12 cellular contexts compared by ENCODE assay signal in the genomic region with DNA sequence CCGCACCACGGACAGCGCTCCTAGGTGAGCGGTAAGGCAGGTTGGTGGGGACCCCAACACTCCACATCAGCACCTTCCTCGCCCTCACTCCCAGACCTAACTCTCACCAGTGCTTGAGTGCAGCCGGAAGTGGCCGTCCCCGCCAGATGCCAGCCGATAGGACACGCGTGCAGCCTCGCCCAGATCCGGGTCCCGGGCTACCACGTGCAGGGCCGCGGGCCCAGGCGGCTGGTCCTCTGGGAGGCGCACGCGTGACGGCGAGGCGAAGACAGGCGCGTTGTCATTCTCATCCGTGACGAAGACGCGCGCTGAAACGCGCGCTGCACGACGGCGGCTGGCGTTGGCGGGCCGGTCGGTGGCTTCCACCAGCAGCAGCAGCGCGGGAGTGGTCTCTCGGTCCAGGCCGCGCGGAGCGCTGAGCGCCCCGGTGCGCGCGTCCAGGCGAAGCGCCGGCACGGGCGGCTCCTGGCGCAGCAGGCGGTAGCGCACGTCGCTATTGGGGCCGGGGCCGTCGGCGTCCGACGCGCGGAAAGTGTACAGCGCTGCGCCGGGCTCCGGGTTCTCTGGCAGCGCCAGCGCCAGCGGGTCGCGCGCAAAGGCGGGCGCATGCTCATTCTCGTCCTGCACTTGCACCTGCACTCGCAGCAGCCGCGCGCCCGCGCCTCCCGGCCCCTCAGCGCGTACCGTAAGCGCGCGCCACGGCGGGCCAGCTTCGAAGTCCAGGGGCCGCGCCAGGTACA. TPM values are rescaled to one million over a fixed set of nuclear protein-coding genes. Genes with fewer than 3 reads are reported as not detected.
DNase-seq lines count a peak whose midpoint lies in the region; ATAC-seq and TF ChIP-seq lines count a peak whose summit lies in the region.
"Had no signal": no experiment of that assay in that cellular context is flagged by ENCODE, and none has a peak within 500 bp of the region (broad histone marks: within the 10 kb centered on the region; RNA-seq: fewer than 3 reads in every experiment).

No MANE protein-coding gene starts in this region.

- H3K27me3 ChIP-seq in body of pancreas = no peaks in the 10 kb centered on the region

- DNase-seq in NCI-H1092 treated with DMSO at 0.1 percent for 48 hours (lab: John Stamatoyannopoulos, UW) (peak; percentile 58), body of pancreas (peak; percentile 49 to 77 (median 56)), left kidney (ENCODE audit: low read depth, low spot score) (peak; percentile 74), dermis blood vessel endothelial cell (no peak)
- no peak for DNase-seq in activated CD8-positive, alpha-beta memory T cell treated with anti-CD3 and anti-CD28 coated beads, Interleukin-2, amount 50 U/mL, for 48 hours
- DNase-seq: activated CD8-positive, alpha-beta memory T cell treated with anti-CD3 and anti-CD28 coated beads, Interleukin-2, amount 10 ng/mL, durations not matched to agents 7 days and 5 days; IMR-90; WERI-Rb-1 had no signal

- peaks cover 39% of the 10 kb centered on the region for H3K4me1 ChIP-seq in body of pancreas

- peaks cover 25% of the 10 kb centered on the region for H3K4me1 Mint-ChIP-seq in stimulated activated memory B cell treated with anti-CD40 and anti-IgM and Interleukin-4, amounts not matched to agents 10 μg/mL and 1 μg/mL and 100 μg/mL, for 72 hours

- no peak overlapping the region for H3K4me3 Mint-ChIP-seq in stimulated activated memory B cell treated with anti-CD40 and anti-IgM and Interleukin-4, amounts not matched to agents 10 μg/mL and 1 μg/mL and 100 μg/mL, for 72 hours
- H3K4me3 Mint-ChIP-seq: activated CD8-positive, alpha-beta memory T cell treated with anti-CD3 and anti-CD28 coated beads, Interleukin-2, amount 10 ng/mL, durations not matched to agents 7 days and 5 days had no signal

- H3K9me3 ChIP-seq in body of pancreas = no peaks in the 10 kb centered on the region

- intact Hi-C loops in body of pancreas (cut with DNase I) = loop anchor here (10.0 kb wide), 1 partner anchor 45 kb away; no protein-coding TSS in a partner anchor

- no peak overlapping the region for H3K27ac ChIP-seq in body of pancreas
- H3K27ac ChIP-seq: skin epidermis, WERI-Rb-1 had no signal

- H3K4me3 ChIP-seq in body of pancreas = peak overlapping the region; percentile 8 to 9

- H3K27me3 Mint-ChIP-seq in stimulated activated memory B cell treated with anti-CD40 and anti-IgM and Interleukin-4, amounts not matched to agents 10 μg/mL and 1 μg/mL and 100 μg/mL, for 72 hours = no peaks in the 10 kb centered on the region
- H3K27me3 Mint-ChIP-seq: activated CD8-positive, alpha-beta memory T cell treated with anti-CD3 and anti-CD28 coated beads, Interleukin-2, amount 10 ng/mL, durations not matched to agents 7 days and 5 days had no signal

- H3K9me3 Mint-ChIP-seq in stimulated activated memory B cell treated with anti-CD40 and anti-IgM and Interleukin-4, amounts not matched to agents 10 μg/mL and 1 μg/mL and 100 μg/mL, for 72 hours = no peaks in the 10 kb centered on the region

- H3K36me3 Mint-ChIP-seq in stimulated activated memory B cell treated with anti-CD40 and anti-IgM and Interleukin-4, amounts not matched to agents 10 μg/mL and 1 μg/mL and 100 μg/mL, for 72 hours = no peaks in the 10 kb centered on the region
- H3K36me3 Mint-ChIP-seq: activated CD8-positive, alpha-beta memory T cell treated with anti-CD3 and anti-CD28 coated beads, Interleukin-2, amount 10 ng/mL, durations not matched to agents 7 days and 5 days had no signal

- no peak for TF ChIP-seq CTCF in body of pancreas (IDR thresholded peaks at IDR 0.05)

- no peaks in the 10 kb centered on the region for H3K36me3 ChIP-seq in body of pancreas (replicated peaks in 1 of 2; ENCODE audit: insufficient read depth in 1 of 2, low read depth in 2 of 2)

- TF ChIP-seq POLR2A in body of pancreas (IDR thresholded peaks at IDR 0.05) = no peak

- ATAC-seq in body of pancreas = peak; percentile 67
- peak; percentile 20 for ATAC-seq in stimulated activated memory B cell treated with anti-CD40 and anti-IgM and Interleukin-4, amounts not matched to agents 10 μg/mL and 1 μg/mL and 100 μg/mL, for 72 hours
- no peak for ATAC-seq in GM19035 (IDR thresholded peaks at IDR 0.05; ENCODE audit: unreplicated experiment)
- no peak for ATAC-seq in GM18520 (IDR thresholded peaks at IDR 0.05; ENCODE audit: unreplicated experiment)
- ATAC-seq: activated CD8-positive, alpha-beta memory T cell treated with anti-CD3 and anti-CD28 coated beads, Interleukin-2, amount 10 ng/mL, durations not matched to agents 7 days and 5 days had no signal

- no peak overlapping the region for H3K27ac Mint-ChIP-seq in stimulated activated memory B cell treated with anti-CD40 and anti-IgM and Interleukin-4, amounts not matched to agents 10 μg/mL and 1 μg/mL and 100 μg/mL, for 72 hours
- H3K27ac Mint-ChIP-seq: activated CD8-positive, alpha-beta memory T cell treated with anti-CD3 and anti-CD28 coated beads, Interleukin-2, amount 10 ng/mL, durations not matched to agents 7 days and 5 days had no signal

- WGBS in body of pancreas, 2 donors = 60 to 69% methylated on average over 24 to 97 of the region's 102 CpGs

RNA-seq across cellular contexts. Expression of gene TPP1, which starts 10.8 kb away (rescaled TPM):
- total RNA-seq in body of pancreas (10 to 100 TPM; 20.8 TPM), dermis blood vessel endothelial cell (137 and 197 TPM in 2 replicates)

RNA-seq across cellular contexts. Expression of gene TAF10, which starts 18.0 kb away (rescaled TPM):
- total RNA-seq in body of pancreas (100 to 1,000 TPM; 115 to 215 TPM), dermis blood vessel endothelial cell (27.5 and 34.2 TPM in 2 replicates)

RNA-seq across cellular contexts. Expression of gene DCHS1, which starts 25.5 kb away (rescaled TPM):
- total RNA-seq in body of pancreas (10 to 100 TPM in 1 of 2 donors, 1 to 10 TPM in 1; 6.0 to 10.9 TPM), dermis blood vessel endothelial cell (61.8 and 81.7 TPM in 2 replicates)

RNA-seq across cellular contexts. Expression of gene ILK, which starts 26.5 kb away (rescaled TPM):
- total RNA-seq in body of pancreas (100 to 1,000 TPM in 1 of 2 donors, 10 to 100 TPM in 1; 82.8 to 137 TPM), dermis blood vessel endothelial cell (163 and 202 TPM in 2 replicates)

RNA-seq across cellular contexts. Expression of gene RRP8, which starts 26.6 kb away (rescaled TPM):
- 1 to 10 TPM; 5.4 to 8.9 TPM for total RNA-seq in body of pancreas
- total RNA-seq in dermis blood vessel endothelial cell = 15.1 and 16.0 TPM in 2 replicates

Comparison
In these comparisons a context has a peak if more than half of its experiments do, and no peak if none do; other contexts are left out.
1. DNase-seq: peak in NCI-H1092 treated with DMSO at 0.1 percent for 48 hours (single experiment), body of pancreas (4 of 4) and left kidney (single experiment); none in activated CD8-positive, alpha-beta memory T cell treated with anti-CD3 and anti-CD28 coated beads, Interleukin-2, amount 50 U/mL, for 48 hours (single experiment) and dermis blood vessel endothelial cell (single experiment).
2. ATAC-seq: peak in body of pancreas (single experiment) and stimulated activated memory B cell treated with anti-CD40 and anti-IgM and Interleukin-4, amounts not matched to agents 10 μg/mL and 1 μg/mL and 100 μg/mL, for 72 hours (single experiment); none in GM19035 (single experiment) and GM18520 (single experiment).